Comparison of ENCODE assay signal across 1 cellular context in the genomic region with DNA sequence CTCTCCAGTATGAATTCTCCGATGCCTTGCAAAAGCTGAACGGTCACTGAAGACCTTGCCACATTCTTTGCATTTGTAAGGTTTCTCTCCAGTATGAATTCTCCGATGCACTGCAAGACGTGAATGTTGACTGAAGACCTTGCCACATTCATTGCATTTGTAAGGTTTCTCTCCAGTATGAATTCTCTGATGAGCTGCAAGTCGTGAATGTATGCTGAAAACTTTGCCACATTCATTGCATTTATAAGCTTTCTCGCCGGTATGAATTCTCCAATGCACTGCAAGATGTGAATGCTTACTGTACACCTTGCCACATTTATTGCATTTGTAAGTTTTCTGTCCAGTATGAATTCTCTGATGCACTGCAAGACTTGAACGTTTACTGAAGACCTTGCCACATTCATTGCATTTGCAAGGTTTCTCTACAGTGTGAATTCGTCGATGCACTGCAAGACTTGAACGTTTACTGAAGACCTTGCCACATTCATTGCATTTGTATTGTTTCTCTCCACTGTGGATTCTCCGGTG.
TF ChIP-seq lines count a peak whose summit lies in the region.

No MANE protein-coding gene starts in this region.

TF ChIP-seq in GM12878, 131 proteins besides CTCF, POLR2A, EP300 and RAD21:
- TF ChIP-seq KAT2A (conservative IDR thresholded peaks at IDR 0.05; ENCODE audit: control insufficient read depth, low read depth, low read length) (no peak), NRF1 (conservative IDR thresholded peaks at IDR 0.05; ENCODE audit: low read depth, low read length) (no peak), ZNF274 (IDR thresholded peaks at IDR 0.05; ENCODE audit: insufficient read depth, insufficient read length) (peak; percentile 96), DPF2 (IDR thresholded peaks at IDR 0.05) (no peak), CBX5 (IDR thresholded peaks at IDR 0.05; ENCODE audit: low read depth) (peak; percentile 82; the same call in 1 of the 2 replicates)
- TF ChIP-seq, protein P1, sequence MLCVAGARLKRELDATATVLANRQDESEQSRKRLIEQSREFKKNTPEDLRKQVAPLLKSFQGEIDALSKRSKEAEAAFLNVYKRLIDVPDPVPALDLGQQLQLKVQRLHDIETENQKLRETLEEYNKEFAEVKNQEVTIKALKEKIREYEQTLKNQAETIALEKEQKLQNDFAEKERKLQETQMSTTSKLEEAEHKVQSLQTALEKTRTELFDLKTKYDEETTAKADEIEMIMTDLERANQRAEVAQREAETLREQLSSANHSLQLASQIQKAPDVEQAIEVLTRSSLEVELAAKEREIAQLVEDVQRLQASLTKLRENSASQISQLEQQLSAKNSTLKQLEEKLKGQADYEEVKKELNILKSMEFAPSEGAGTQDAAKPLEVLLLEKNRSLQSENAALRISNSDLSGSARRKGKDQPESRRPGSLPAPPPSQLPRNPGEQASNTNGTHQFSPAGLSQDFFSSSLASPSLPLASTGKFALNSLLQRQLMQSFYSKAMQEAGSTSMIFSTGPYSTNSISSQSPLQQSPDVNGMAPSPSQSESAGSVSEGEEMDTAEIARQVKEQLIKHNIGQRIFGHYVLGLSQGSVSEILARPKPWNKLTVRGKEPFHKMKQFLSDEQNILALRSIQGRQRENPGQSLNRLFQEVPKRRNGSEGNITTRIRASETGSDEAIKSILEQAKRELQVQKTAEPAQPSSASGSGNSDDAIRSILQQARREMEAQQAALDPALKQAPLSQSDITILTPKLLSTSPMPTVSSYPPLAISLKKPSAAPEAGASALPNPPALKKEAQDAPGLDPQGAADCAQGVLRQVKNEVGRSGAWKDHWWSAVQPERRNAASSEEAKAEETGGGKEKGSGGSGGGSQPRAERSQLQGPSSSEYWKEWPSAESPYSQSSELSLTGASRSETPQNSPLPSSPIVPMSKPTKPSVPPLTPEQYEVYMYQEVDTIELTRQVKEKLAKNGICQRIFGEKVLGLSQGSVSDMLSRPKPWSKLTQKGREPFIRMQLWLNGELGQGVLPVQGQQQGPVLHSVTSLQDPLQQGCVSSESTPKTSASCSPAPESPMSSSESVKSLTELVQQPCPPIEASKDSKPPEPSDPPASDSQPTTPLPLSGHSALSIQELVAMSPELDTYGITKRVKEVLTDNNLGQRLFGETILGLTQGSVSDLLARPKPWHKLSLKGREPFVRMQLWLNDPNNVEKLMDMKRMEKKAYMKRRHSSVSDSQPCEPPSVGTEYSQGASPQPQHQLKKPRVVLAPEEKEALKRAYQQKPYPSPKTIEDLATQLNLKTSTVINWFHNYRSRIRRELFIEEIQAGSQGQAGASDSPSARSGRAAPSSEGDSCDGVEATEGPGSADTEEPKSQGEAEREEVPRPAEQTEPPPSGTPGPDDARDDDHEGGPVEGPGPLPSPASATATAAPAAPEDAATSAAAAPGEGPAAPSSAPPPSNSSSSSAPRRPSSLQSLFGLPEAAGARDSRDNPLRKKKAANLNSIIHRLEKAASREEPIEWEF (IDR thresholded peaks at IDR 0.05; ENCODE audit: insufficient replicate concordance, low read depth, low read length), result no peak
